In genomic region chr4:6984611-6985115, GRCh38 we compare ENCODE assay signal across 1 cellular context.
TF ChIP-seq lines count a peak whose summit lies in the region.

No MANE protein-coding gene starts in this region.

TF ChIP-seq in HEK293, 187 proteins besides CTCF, POLR2A, EP300 and RAD21 (continued from another document):
- TF ChIP-seq ZNF692 (tag by site-specific recombination; IDR thresholded peaks at IDR 0.05) (no peak), HOXD13 (CRISPR knock-in tag; IDR thresholded peaks at IDR 0.05; ENCODE audit: borderline replicate concordance) (no peak), ZNF621 (tag by site-specific recombination; IDR thresholded peaks at IDR 0.05) (no peak), SALL2 (tag by site-specific recombination; IDR thresholded peaks at IDR 0.05; ENCODE audit: borderline replicate concordance) (no peak), ZNF266 (tag by site-specific recombination; IDR thresholded peaks at IDR 0.05; ENCODE audit: low read depth) (no peak), PBX3 (CRISPR knock-in tag; IDR thresholded peaks at IDR 0.05) (no peak), PRDM4 (tag by site-specific recombination; IDR thresholded peaks at IDR 0.05) (peak; percentile 58; the same call in 1 of the 2 replicates), ZNF248 (tag by site-specific recombination; IDR thresholded peaks at IDR 0.05) (no peak), ZNF174 (tag by site-specific recombination; IDR thresholded peaks at IDR 0.05) (no peak), ZNF670 (tag by site-specific recombination; IDR thresholded peaks at IDR 0.05; ENCODE audit: low read depth) (no peak), ZNF544 (tag by site-specific recombination; IDR thresholded peaks at IDR 0.05) (no peak), ZSCAN5A (tag by site-specific recombination; IDR thresholded peaks at IDR 0.05) (no peak), ZNF701 (tag by site-specific recombination; IDR thresholded peaks at IDR 0.05) (no peak), ZBTB10 (tag by site-specific recombination; IDR thresholded peaks at IDR 0.05) (no peak)
